20 cellular contexts compared by ENCODE assay signal in genomic region chr2:184370954-184371353, GRCh38.
DNase-seq lines count a peak whose midpoint lies in the region; ATAC-seq and TF ChIP-seq lines count a peak whose summit lies in the region.
"Had no signal": no experiment of that assay in that cellular context is flagged by ENCODE, and none has a peak within 500 bp of the region (broad histone marks: within the 10 kb centered on the region; RNA-seq: fewer than 3 reads in every experiment).

No MANE protein-coding gene starts in this region.

- no peak overlapping the region for H3K4me3 Mint-ChIP-seq in H9
- H3K4me3 Mint-ChIP-seq: CD14-positive monocyte, HFFc6, T-helper 17 cell had no signal

- no peaks in the 10 kb centered on the region for H3K36me3 ChIP-seq in testis (ENCODE audit: low read depth, missing control alignments)

- H3T11ph ChIP-seq in H9 (ENCODE audit: low read length): no peak overlapping the region

- TF ChIP-seq CTCF in H9 (conservative IDR thresholded peaks at IDR 0.05) (no peak), testis (IDR thresholded peaks at IDR 0.05) (no peak)

- no peaks in the 10 kb centered on the region for H3K23me2 ChIP-seq in H9 (ENCODE audit: insufficient read length, low read depth, low read length, poor library complexity, severe bottlenecking)

- H3K14ac ChIP-seq in H9 (ENCODE audit: insufficient read depth, low read length): no peak overlapping the region

- H3K79me2 ChIP-seq in H9 (ENCODE audit: insufficient read depth, low read length): no peaks in the 10 kb centered on the region

- no peak for TF ChIP-seq POLR2A in testis (IDR thresholded peaks at IDR 0.05)

- no peak overlapping the region for H2BK12ac ChIP-seq in H9 (ENCODE audit: insufficient read length, low read depth, low read length)

- H3K4me2 ChIP-seq in H9 (ENCODE audit: insufficient read depth, insufficient read length, low read length): no peak overlapping the region
- H3K4me2 ChIP-seq: KMS-11 had no signal

- no peak overlapping the region for H2BK15ac ChIP-seq in H9 (ENCODE audit: low read depth, low read length)

- H4K91ac ChIP-seq in H9 (ENCODE audit: insufficient read length, low read depth, low read length): no peak overlapping the region

- H3K79me1 ChIP-seq in H9 (ENCODE audit: insufficient read depth, low read depth, low read length, poor library complexity, severe bottlenecking): no peaks in the 10 kb centered on the region

- no peak overlapping the region for H2AK5ac ChIP-seq in H9 (ENCODE audit: insufficient read length, low read length)

- H2BK120ac ChIP-seq in H9 (ENCODE audit: low read depth, low read length, poor library complexity, severe bottlenecking): no peak overlapping the region

- no peaks in the 10 kb centered on the region for H3K27me3 Mint-ChIP-seq in H9 (ENCODE audit: low read depth)
- H3K27me3 Mint-ChIP-seq: T-helper 17 cell had no signal

- no peak overlapping the region for H3K18ac ChIP-seq in H9 (ENCODE audit: insufficient read length, low read depth, low read length)

- no peaks in the 10 kb centered on the region for H3K27me3 ChIP-seq in H9 (ENCODE audit: insufficient read depth, low read length)
- no peaks in the 10 kb centered on the region for H3K27me3 ChIP-seq in testis

- intact Hi-C loops in testis (cut with DNase I; ENCODE audit: low total_unique reads): no loop called here

- H3K4me3 ChIP-seq in testis: no peak overlapping the region

- H3K27ac ChIP-seq in H9 (ENCODE audit: insufficient read length, low read depth, low read length): no peak overlapping the region
- H3K27ac ChIP-seq in testis: no peak overlapping the region
- H3K27ac ChIP-seq: KMS-11 had no signal

- no peak overlapping the region for H3K27ac Mint-ChIP-seq in H9
- H3K27ac Mint-ChIP-seq: HFFc6, T-helper 17 cell had no signal

- peaks cover 0 to 4% (median 0%) of the 10 kb centered on the region in 3 experiments; a peak in 1 of 7 replicates for H3K36me3 Mint-ChIP-seq in H9 (ENCODE audit: insufficient read depth in 1 of 3, low read depth in 3 of 3)
- H3K36me3 Mint-ChIP-seq: CD14-positive monocyte had no signal

- H4K20me1 ChIP-seq in H9 (ENCODE audit: control insufficient read depth, insufficient read depth, insufficient read length): no peaks in the 10 kb centered on the region

- H3K9me3 Mint-ChIP-seq in H9: no peaks in the 10 kb centered on the region; a peak in 3 of 5 replicates

- no peak overlapping the region for H4K5ac ChIP-seq in H9 (ENCODE audit: insufficient read length, low read depth, low read length)

- no peak overlapping the region for H4K8ac ChIP-seq in H9 (replicated peaks; ENCODE audit: insufficient read length, low read depth, low read length)

- H2BK5ac ChIP-seq in H9 (ENCODE audit: insufficient read length, low read length): no peak overlapping the region

- H2AFZ ChIP-seq in H9 (ENCODE audit: low read length): no peak overlapping the region

- no peak overlapping the region for H3K56ac ChIP-seq in H9 (ENCODE audit: insufficient read length, low read depth, low read length)

- DNase-seq in germinal center (ENCODE audit: low spot score) (peak; percentile 1), H9 (no peak), GF-D8 (lab: John Stamatoyannopoulos, UW) (no peak), testis (no peak)
- DNase-seq: COR-L47, DMS153, HFFc6, NCI-H1105, NCI-H1694 treated with DMSO at 0.1 percent for 48 hours, NCI-H446, NCI-H748 treated with DMSO at 0.1 percent for 48 hours, SHP77 treated with DMSO at 0.1 percent for 48 hours, T-helper 17 cell had no signal

- H3K23ac ChIP-seq in H9 (ENCODE audit: insufficient read length, low read depth, low read length): no peak overlapping the region

- no peak overlapping the region for H3K9ac ChIP-seq in H9 (ENCODE audit: extremely low read depth, insufficient read length, low read length)
- H3K9ac ChIP-seq: KMS-11 had no signal

- H3K4me1 ChIP-seq in H9 (ENCODE audit: insufficient read depth, low read length): no peaks in the 10 kb centered on the region
- no peaks in the 10 kb centered on the region for H3K4me1 ChIP-seq in testis

- H3K9me3 ChIP-seq in H9 (ENCODE audit: control insufficient read depth, low read depth, low read length) (no peaks in the 10 kb centered on the region), testis (no peaks in the 10 kb centered on the region)

- ATAC-seq in GM18511 (IDR thresholded peaks at IDR 0.05; ENCODE audit: unreplicated experiment): peak; percentile 58
- peak; percentile 46 for ATAC-seq in GM21576 (IDR thresholded peaks at IDR 0.05; ENCODE audit: unreplicated experiment)
- peak; percentile 65 for ATAC-seq in HG03159 (IDR thresholded peaks at IDR 0.05; ENCODE audit: unreplicated experiment)
- ATAC-seq in GM18520 (IDR thresholded peaks at IDR 0.05; ENCODE audit: unreplicated experiment): no peak
- ATAC-seq: HepG2, T-helper 17 cell had no signal

- no peak overlapping the region for H2BK20ac ChIP-seq in H9 (ENCODE audit: low read depth, low read length, poor library complexity, severe bottlenecking)

- no peak overlapping the region for H3K4ac ChIP-seq in H9 (ENCODE audit: low read depth, low read length)

- peaks cover 15 to 24% of the 10 kb centered on the region in 2 experiments for H3K4me1 Mint-ChIP-seq in H9
- H3K4me1 Mint-ChIP-seq: CD14-positive monocyte, T-helper 17 cell had no signal
